In genomic region chr14:73754911-73755360, GRCh38 we compare ENCODE assay signal across 8 cellular contexts. TPM values are rescaled to one million over a fixed set of nuclear protein-coding genes. Genes with fewer than 3 reads are reported as not detected.
DNase-seq lines count a peak whose midpoint lies in the region; ATAC-seq, FAIRE-seq and TF ChIP-seq lines count a peak whose summit lies in the region.

No MANE protein-coding gene starts in this region.

- WGBS in pancreas, 2 donors, result 18 to 20% methylated on average over 8 of the region's 8 CpGs

- H3K9me3 ChIP-seq in DOHH2 (ENCODE audit: control insufficient read depth, insufficient read depth, low read length), result no peaks in the 10 kb centered on the region
- no peaks in the 10 kb centered on the region for H3K9me3 ChIP-seq in SK-N-MC (ENCODE audit: low read depth, low read length)
- no peaks in the 10 kb centered on the region for H3K9me3 ChIP-seq in pancreas

- no peaks in the 10 kb centered on the region for H3K27me3 ChIP-seq in DOHH2 (ENCODE audit: control insufficient read depth, low read length)
- H3K27me3 ChIP-seq in pancreas, result no peaks in the 10 kb centered on the region

- H3K27ac ChIP-seq in DOHH2 (ENCODE audit: low read depth, low read length), result peak overlapping the region; percentile 97
- peak overlapping the region; percentile 85 for H3K27ac ChIP-seq in SK-N-MC
- peak overlapping the region; percentile 46 to 83 (median 50) for H3K27ac ChIP-seq in pancreas

- H3K4me1 ChIP-seq in DOHH2 (ENCODE audit: control insufficient read depth, low read length) (peaks cover 83% of the 10 kb centered on the region), pancreas (peaks cover 51 to 80% (median 58%) of the 10 kb centered on the region in 3 donors)

- H3K36me3 ChIP-seq in DOHH2 (ENCODE audit: control insufficient read depth, low read length), result peaks cover 84% of the 10 kb centered on the region
- H3K36me3 ChIP-seq in SK-N-MC (ENCODE audit: insufficient read depth, low read length), result no peaks in the 10 kb centered on the region
- H3K36me3 ChIP-seq in pancreas, result no peaks in the 10 kb centered on the region

- peaks cover 99% of the 10 kb centered on the region for H3K79me2 ChIP-seq in DOHH2 (ENCODE audit: control insufficient read depth, low read length)

- H3K9ac ChIP-seq in SK-N-MC (ENCODE audit: insufficient read length), result peak overlapping the region; percentile 49

- H3F3A ChIP-seq in DOHH2 (ENCODE audit: control insufficient read depth, insufficient read depth), result peaks cover 46% of the 10 kb centered on the region

- TF ChIP-seq CTCF in DOHH2 (IDR thresholded peaks at IDR 0.05; ENCODE audit: low read depth, low read length, poor library complexity, severe bottlenecking), result no peak
- no peak for TF ChIP-seq CTCF in pancreas (IDR thresholded peaks at IDR 0.05)

- H3K9me2 ChIP-seq in DOHH2 (replicated peaks; ENCODE audit: control insufficient read depth, low read length), result no peaks in the 10 kb centered on the region

- no peak for FAIRE-seq in pancreas (lab: Jason Lieb, UNC)

- H3K4me3 ChIP-seq in DOHH2 (ENCODE audit: low read length), result peak overlapping the region; percentile 83
- H3K4me3 ChIP-seq in SK-N-MC, result peak overlapping the region; percentile 7; the same call in 1 of the 2 replicates
- no peak overlapping the region for H3K4me3 ChIP-seq in pancreas

- peaks cover 22% of the 10 kb centered on the region; the same call in 1 of the 2 replicates for H4K20me1 ChIP-seq in DOHH2 (ENCODE audit: control insufficient read depth, insufficient read depth, low read depth, low read length)

- H3K4me2 ChIP-seq in DOHH2 (ENCODE audit: low read length), result peak overlapping the region; percentile 93

- no peak for DNase-seq in SK-N-MC (ENCODE audit: low read depth, low spot score)
- peak; percentile 43 for DNase-seq in fibroblast of gingiva (ENCODE audit: low read depth)
- DNase-seq in pancreas, result no peak
- no peak for DNase-seq in effector CD4-positive, alpha-beta T cell
- DNase-seq in NCI-H2029 treated with DMSO at 0.1 percent for 48 hours (lab: John Stamatoyannopoulos, UW), result no peak
- no peak for DNase-seq in SW480 (ENCODE audit: low spot score)
- DNase-seq in occipital lobe (lab: John Stamatoyannopoulos, UW), result no peak

- intact Hi-C loops in pancreas (cut with DNase I), result no loop called here

- ATAC-seq in pancreas, result peak in 2 of 4 donors; percentile 22

RNA-seq across cellular contexts. Expression of gene PNMA1, which starts 40.8 kb away (rescaled TPM):
- 10 to 100 TPM in 2 of 6 donors, 1 to 10 TPM in 4; 2.8 to 11.7 (median 6.5) TPM for total RNA-seq in pancreas
- polyA plus RNA-seq in pancreas, result 10 to 100 TPM in 1 of 2 donors, 1 to 10 TPM in 1; 6.2 to 25.4 TPM
- total RNA-seq in occipital lobe, result 76.1 TPM

Comparison
In these comparisons a context has a peak if more than half of its experiments do, and no peak if none do; other contexts are left out.
1. H3K4me3 ChIP-seq: peak in DOHH2 (single experiment) and SK-N-MC (single experiment); none in pancreas (0 of 4).
2. Peak in every context shown above with its lines, with median percentiles within 50 percentile points of each other: H3K27ac ChIP-seq.